ENCODE assay signal across 8 cellular contexts in the genomic region with DNA sequence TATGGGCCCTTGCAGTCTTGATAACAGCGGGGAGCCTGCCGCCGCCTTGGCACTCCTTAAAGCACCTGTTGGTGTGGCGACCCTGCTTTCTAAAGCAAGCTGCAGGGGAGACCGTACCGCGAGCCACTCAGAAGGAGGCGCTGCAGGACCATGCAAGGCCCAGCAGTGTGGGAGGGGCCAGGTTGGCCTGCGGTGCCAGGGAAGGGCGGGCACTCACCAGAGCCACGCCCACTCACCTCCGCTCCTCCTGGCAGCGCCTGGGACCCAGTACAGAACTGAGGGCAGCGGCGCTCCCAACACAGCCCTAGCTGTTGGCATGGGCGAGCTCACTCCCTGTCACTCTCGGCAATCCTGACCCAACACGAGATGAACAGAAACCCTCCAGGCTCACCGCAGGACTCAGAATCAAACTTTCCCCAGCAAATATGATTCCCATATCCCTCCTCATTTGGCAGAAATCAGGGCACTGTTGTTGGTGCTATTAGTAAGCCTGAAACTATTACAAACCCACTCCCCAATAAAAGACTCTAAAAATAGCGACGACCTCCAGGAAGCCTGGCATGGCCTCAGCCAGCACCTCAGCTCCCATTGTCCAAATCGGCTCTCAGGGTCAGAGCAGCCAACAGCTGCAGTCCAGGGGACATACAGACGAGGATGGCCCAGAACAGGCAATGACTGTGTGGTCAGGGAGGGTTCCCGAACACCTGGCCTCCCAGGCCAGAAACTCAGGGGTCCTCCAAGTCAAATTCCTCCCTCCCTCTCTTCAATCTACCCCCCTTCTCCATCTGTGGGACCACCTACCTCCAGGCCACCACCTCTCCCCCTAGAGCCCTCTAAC.
A peak's percentile ranks its signal among the peaks of the same experiment; 100 is the strongest.
DNase-seq lines count a peak whose midpoint lies in the region; TF ChIP-seq lines count a peak whose summit lies in the region.

No MANE protein-coding gene starts in this region.

- no peak overlapping the region for H3K9ac ChIP-seq in colonic mucosa (ENCODE audit: low read depth in 2 of 2, low read length in 2 of 2)

- CTCF ChIA-PET in MCF 10A (lab: Yijun Ruan, JAX) = interaction anchor here (0.6 to 1.3 kb wide), 2 partner anchors 45 to 110 kb away, joined by 3 read pairs; no protein-coding TSS in a partner anchor

- peak; percentile 71 for DNase-seq in MCF 10A (ENCODE audit: unreplicated experiment)
- DNase-seq in breast epithelium (ENCODE audit: low spot score in 2 of 2) = no peak
- DNase-seq in M059J (ENCODE audit: low read depth) = peak; percentile 22
- DNase-seq in activated CD4-positive, alpha-beta T cell treated with anti-CD3 and anti-CD28 coated beads for 1 hour = peak; percentile 73
- peak; percentile 93 for DNase-seq in colonic mucosa
- DNase-seq in medulla oblongata (ENCODE audit: extremely low spot score) = peak; percentile 39
- DNase-seq in stimulated activated CD8-positive, alpha-beta memory T cell treated with anti-CD3 and anti-CD28 coated beads, Interleukin-4, amount 100 ng/mL, for 1 hour (ENCODE audit: low read depth in 2 of 2, low spot score in 1 of 2) = peak; percentile 34 to 65
- DNase-seq in inferior parietal cortex (ENCODE audit: extremely low spot score) = no peak

- no TSS peak for BruUV-seq in MCF 10A (replicated peaks; lab: Mats Ljungman, UMichigan)

- peaks cover 7% of the 10 kb centered on the region for H3K4me1 Mint-ChIP-seq in MCF 10A (ENCODE audit: insufficient read depth, unreplicated experiment)

- no peaks in the 10 kb centered on the region for H3K36me3 ChIP-seq in breast epithelium
- H3K36me3 ChIP-seq in colonic mucosa = peaks cover 6% of the 10 kb centered on the region

- TF ChIP-seq CTCF in MCF 10A (IDR thresholded peaks at IDR 0.05; ENCODE audit: unreplicated experiment) (peak; percentile 39), breast epithelium (IDR thresholded peaks at IDR 0.05) (peak in 1 of 3 donors; percentile 15), colonic mucosa (IDR thresholded peaks at IDR 0.05) (peak; percentile 74)

- H3K27ac Mint-ChIP-seq in MCF 10A (ENCODE audit: low read depth, unreplicated experiment) = peak overlapping the region; percentile 23

- no peak overlapping the region for H3K4me3 Mint-ChIP-seq in MCF 10A (ENCODE audit: unreplicated experiment)

- H3K27me3 ChIP-seq in breast epithelium (no peaks in the 10 kb centered on the region), colonic mucosa (no peaks in the 10 kb centered on the region)

- H3K27ac ChIP-seq in breast epithelium (peak overlapping the region in 1 of 2 donors; percentile 33), colonic mucosa (no peak overlapping the region)

- no peaks in the 10 kb centered on the region for H3K9me3 ChIP-seq in breast epithelium
- no peaks in the 10 kb centered on the region for H3K9me3 ChIP-seq in colonic mucosa

- no peak overlapping the region for H3K4me3 ChIP-seq in breast epithelium
- H3K4me3 ChIP-seq in colonic mucosa = no peak overlapping the region

- no peaks in the 10 kb centered on the region for H3K9me3 Mint-ChIP-seq in MCF 10A (ENCODE audit: unreplicated experiment)

- H3K4me1 ChIP-seq in breast epithelium (no peaks in the 10 kb centered on the region), colonic mucosa (no peaks in the 10 kb centered on the region)

- POLR2A ChIA-PET in MCF 10A (lab: Yijun Ruan, JAX) = no interaction called here

- H3K27me3 Mint-ChIP-seq in MCF 10A (ENCODE audit: insufficient read depth, unreplicated experiment) = no peaks in the 10 kb centered on the region

- intact Hi-C loops in MCF 10A (cut with micrococcal nuclease) = loop anchor here (1.0 kb wide), 1 partner anchor 108 kb away; no protein-coding TSS in a partner anchor
- intact Hi-C loops in breast epithelium (cut with DNase I; ENCODE audit: low total_unique reads) = no loop called here
- intact Hi-C loops in colonic mucosa (cut with DNase I) = loop anchor here (2.0 kb wide), 1 partner anchor 108 kb away; no protein-coding TSS in a partner anchor

- peaks cover 51% of the 10 kb centered on the region for H3K36me3 Mint-ChIP-seq in MCF 10A (ENCODE audit: insufficient read depth, unreplicated experiment)

- no peak for TF ChIP-seq POLR2A in breast epithelium (IDR thresholded peaks at IDR 0.05)

Comparison
In these comparisons a context has a peak if more than half of its experiments do, and no peak if none do; other contexts are left out.
1. DNase-seq: peak in MCF 10A (single experiment), M059J (single experiment), activated CD4-positive, alpha-beta T cell treated with anti-CD3 and anti-CD28 coated beads for 1 hour (single experiment), colonic mucosa (single experiment), medulla oblongata (single experiment) and stimulated activated CD8-positive, alpha-beta memory T cell treated with anti-CD3 and anti-CD28 coated beads, Interleukin-4, amount 100 ng/mL, for 1 hour (2 of 2); none in breast epithelium (0 of 2) and inferior parietal cortex (single experiment).